In genomic region chr16:4785758-4786433, GRCh38 we compare ENCODE assay signal across 33 cellular contexts. TPM values are rescaled to one million over a fixed set of nuclear protein-coding genes. Genes with fewer than 3 reads are reported as not detected.
"Had no signal": no experiment of that assay in that cellular context is flagged by ENCODE, and none has a peak within 500 bp of the region (broad histone marks: within the 10 kb centered on the region; RNA-seq: fewer than 3 reads in every experiment).

No MANE protein-coding gene starts in this region.

- H3K27me3 Mint-ChIP-seq: naive thymus-derived CD4-positive, alpha-beta T cell; natural killer cell treated with Interleukin-12 subunit alpha and Interleukin-12 subunit beta and Interleukin-15 and Interleukin-18, amount 100 ng/mL, for 72 hours; stimulated activated naive CD8-positive, alpha-beta T cell treated with anti-CD3 and anti-CD28 coated beads, Interleukin-15, amount 100 ng/mL, for 72 hours had no signal

- H3K27ac ChIP-seq: heart left ventricle, left ventricle myocardium inferior, pancreas, prostate gland, sigmoid colon, thyroid gland, transverse colon, upper lobe of right lung had no signal

- H3K4me3 ChIP-seq: heart left ventricle, left ventricle myocardium inferior, lung, pancreas, prostate gland, sigmoid colon, smooth muscle cell, thyroid gland, transverse colon, upper lobe of right lung had no signal

- DNase-seq: heart left ventricle; hypothalamus; immature natural killer cell; kidney; left ventricle myocardium inferior; mesendoderm; naive thymus-derived CD4-positive, alpha-beta T cell; pancreas; retina; right cardiac atrium; sigmoid colon; stimulated activated CD4-positive, alpha-beta T cell treated with anti-CD3 and anti-CD28 coated beads, Interleukin-1b, Interleukin-23, amount 100 ng/mL, for 48 hours; stimulated activated CD4-positive, alpha-beta T cell treated with anti-CD3 and anti-CD28 coated beads, Interleukin-2, amount 100 ng/mL, for 48 hours; stimulated activated CD4-positive, alpha-beta T cell treated with anti-CD3 and anti-CD28 coated beads, Interleukin-4, amount 100 ng/mL, for 4 hours; stimulated activated CD8-positive, alpha-beta memory T cell treated with anti-CD3 and anti-CD28 coated beads, Interleukin-4, amount 100 ng/mL, for 48 hours; stimulated activated naive CD4-positive, alpha-beta T cell treated with Interleukin-2 at 50 U/mL for 16 hours; stimulated activated naive CD8-positive, alpha-beta T cell treated with anti-CD3 and anti-CD28 coated beads, Interleukin-15, amount 100 ng/mL, for 72 hours; substantia nigra; thyroid gland; transverse colon; upper lobe of right lung had no signal

- H3K27me3 ChIP-seq: heart left ventricle, pancreas, sigmoid colon, thyroid gland, transverse colon, upper lobe of right lung had no signal

- H3K4me1 Mint-ChIP-seq: immature natural killer cell had no signal

- H3K36me3 Mint-ChIP-seq: immature natural killer cell; mesothelial cell of epicardium; naive thymus-derived CD4-positive, alpha-beta T cell; natural killer cell treated with Interleukin-12 subunit alpha and Interleukin-12 subunit beta and Interleukin-15 and Interleukin-18, amount 100 ng/mL, for 72 hours; stimulated activated memory B cell treated with anti-CD40 and anti-IgM and Interleukin-4, amounts not matched to agents 10 μg/mL and 1 μg/mL and 100 μg/mL, for 72 hours had no signal

- H3K9me3 ChIP-seq: heart left ventricle, left ventricle myocardium inferior, pancreas, prostate gland, sigmoid colon, thyroid gland, transverse colon, upper lobe of right lung had no signal

- H3K4me3 Mint-ChIP-seq: immature natural killer cell; mesothelial cell of epicardium; naive thymus-derived CD4-positive, alpha-beta T cell; natural killer cell treated with Interleukin-12 subunit alpha and Interleukin-12 subunit beta and Interleukin-15 and Interleukin-18, amount 100 ng/mL, for 72 hours; stimulated activated memory B cell treated with anti-CD40 and anti-IgM and Interleukin-4, amounts not matched to agents 10 μg/mL and 1 μg/mL and 100 μg/mL, for 72 hours; stimulated activated naive CD8-positive, alpha-beta T cell treated with anti-CD3 and anti-CD28 coated beads, Interleukin-15, amount 100 ng/mL, for 72 hours had no signal

- H3K36me3 ChIP-seq: heart left ventricle, left ventricle myocardium inferior, pancreas, prostate gland, sigmoid colon, thyroid gland, transverse colon, upper lobe of right lung had no signal

- H3K9me3 Mint-ChIP-seq: immature natural killer cell; mesothelial cell of epicardium; natural killer cell treated with Interleukin-12 subunit alpha and Interleukin-12 subunit beta and Interleukin-15 and Interleukin-18, amount 100 ng/mL, for 72 hours; stimulated activated memory B cell treated with anti-CD40 and anti-IgM and Interleukin-4, amounts not matched to agents 10 μg/mL and 1 μg/mL and 100 μg/mL, for 72 hours; stimulated activated naive CD8-positive, alpha-beta T cell treated with anti-CD3 and anti-CD28 coated beads, Interleukin-15, amount 100 ng/mL, for 72 hours had no signal

- H3K4me2 ChIP-seq: smooth muscle cell had no signal

- H3K27ac Mint-ChIP-seq: immature natural killer cell; mesothelial cell of epicardium; naive thymus-derived CD4-positive, alpha-beta T cell; natural killer cell treated with Interleukin-12 subunit alpha and Interleukin-12 subunit beta and Interleukin-15 and Interleukin-18, amount 100 ng/mL, for 72 hours; stimulated activated memory B cell treated with anti-CD40 and anti-IgM and Interleukin-4, amounts not matched to agents 10 μg/mL and 1 μg/mL and 100 μg/mL, for 72 hours; stimulated activated naive CD8-positive, alpha-beta T cell treated with anti-CD3 and anti-CD28 coated beads, Interleukin-15, amount 100 ng/mL, for 72 hours had no signal

- H3K4me1 ChIP-seq: heart left ventricle, left ventricle myocardium inferior, prostate gland, sigmoid colon, thyroid gland, upper lobe of right lung had no signal

- ATAC-seq: heart left ventricle; naive thymus-derived CD4-positive, alpha-beta T cell; pancreas; right cardiac atrium; stimulated activated memory B cell treated with anti-CD40 and anti-IgM and Interleukin-4, amounts not matched to agents 10 μg/mL and 1 μg/mL and 100 μg/mL, for 72 hours; stimulated activated naive CD8-positive, alpha-beta T cell treated with anti-CD3 and anti-CD28 coated beads, Interleukin-15, amount 100 ng/mL, for 72 hours; upper lobe of right lung had no signal

RNA-seq across cellular contexts. Expression of gene SEPTIN12, which starts 2.2 kb away (rescaled TPM):
- total RNA-seq: kidney; left ventricle myocardium inferior; lower leg skin; lung; mononuclear cell; myocyte; naive thymus-derived CD4-positive, alpha-beta T cell; natural killer cell treated with Interleukin-12 subunit alpha and Interleukin-12 subunit beta and Interleukin-15 and Interleukin-18, amount 100 ng/mL, for 72 hours; omental fat pad; pancreas; sigmoid colon; smooth muscle cell; temporal lobe; transverse colon; upper lobe of right lung had no signal
- polyA plus RNA-seq: heart left ventricle; immature natural killer cell; lung; naive thymus-derived CD4-positive, alpha-beta T cell; right cardiac atrium; smooth muscle cell had no signal

RNA-seq across cellular contexts. Expression of gene SMIM22, which starts 9.3 kb away (rescaled TPM):
- total RNA-seq: heart left ventricle; left ventricle myocardium inferior; mesothelial cell of epicardium; mononuclear cell; myocyte; naive thymus-derived CD4-positive, alpha-beta T cell; natural killer cell treated with Interleukin-12 subunit alpha and Interleukin-12 subunit beta and Interleukin-15 and Interleukin-18, amount 100 ng/mL, for 72 hours; omental fat pad; right cardiac atrium; sigmoid colon; smooth muscle cell; temporal lobe; thyroid gland had no signal
- polyA plus RNA-seq: heart left ventricle; immature natural killer cell; naive thymus-derived CD4-positive, alpha-beta T cell; neural cell; right cardiac atrium had no signal

RNA-seq across cellular contexts. Expression of gene DNAAF8, which starts 51.6 kb away (rescaled TPM):
- total RNA-seq: mononuclear cell, smooth muscle cell had no signal
